ENCODE assay signal across 10 cellular contexts in the genomic region with DNA sequence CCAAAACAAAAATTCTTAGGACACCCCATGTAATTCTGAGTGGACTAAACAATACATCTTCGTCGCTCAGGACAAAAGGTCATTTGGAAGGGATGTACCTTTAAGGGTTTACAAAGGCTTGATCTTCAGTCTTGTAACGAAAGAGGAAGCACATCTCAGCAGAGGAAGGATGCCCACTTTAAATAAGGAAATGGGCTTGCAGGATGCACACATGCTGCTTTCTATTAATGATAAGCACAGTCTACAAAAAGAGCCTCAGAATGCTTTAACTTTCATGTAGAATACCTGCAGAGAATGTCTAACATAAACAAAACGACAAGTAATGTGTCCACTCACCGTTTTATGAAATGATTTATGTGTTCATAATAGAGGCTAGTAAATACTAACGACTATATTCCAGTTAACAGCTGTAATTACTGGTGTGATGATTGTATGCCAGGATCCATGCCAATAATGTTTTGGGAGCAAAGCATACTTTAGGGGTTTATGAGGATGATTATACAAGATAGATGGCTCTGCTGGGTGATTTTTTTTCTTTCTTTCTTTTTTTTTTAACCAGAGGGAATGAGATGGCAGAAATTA.
DNase-seq lines count a peak whose midpoint lies in the region; ATAC-seq and TF ChIP-seq lines count a peak whose summit lies in the region.
"Had no signal": no experiment of that assay in that cellular context is flagged by ENCODE, and none has a peak within 500 bp of the region (broad histone marks: within the 10 kb centered on the region; RNA-seq: fewer than 3 reads in every experiment).

No MANE protein-coding gene starts in this region.

- CTCF ChIA-PET in mammary epithelial cell (lab: Charles Lee; ENCODE audit: low non-redundant PET): no interaction called here

- no peak overlapping the region for H3K27ac ChIP-seq in BLaER1
- no peak overlapping the region for H3K27ac ChIP-seq in mammary epithelial cell (ENCODE audit: insufficient read depth, low read depth, low read length)
- no peak overlapping the region for H3K27ac ChIP-seq in SJCRH30
- no peak overlapping the region for H3K27ac ChIP-seq in tibial nerve

- no peak overlapping the region for H2AFZ ChIP-seq in mammary epithelial cell (ENCODE audit: low read depth, low read length)

- H3K36me3 ChIP-seq in BLaER1: no peaks in the 10 kb centered on the region
- no peaks in the 10 kb centered on the region for H3K36me3 ChIP-seq in mammary epithelial cell (ENCODE audit: insufficient read depth, low read length)
- H3K36me3 ChIP-seq in SJCRH30: no peaks in the 10 kb centered on the region
- H3K36me3 ChIP-seq in tibial nerve: no peaks in the 10 kb centered on the region

- intact Hi-C loops in mammary epithelial cell (cut with micrococcal nuclease): no loop called here

- TF ChIP-seq CTCF in mammary epithelial cell (conservative IDR thresholded peaks at IDR 0.05 in 1 of 2, IDR thresholded peaks at IDR 0.05 in 1 of 2; ENCODE audit: extremely low read depth in 1 of 2, insufficient read depth in 1 of 2, low read depth in 1 of 2, low read length in 2 of 2): no peak
- TF ChIP-seq CTCF in tibial nerve (IDR thresholded peaks at IDR 0.05): no peak

- dilution Hi-C loops in mammary epithelial cell (cut with HindIII; ENCODE audit: low sequenced_read_pairs): no loop called here

- H3K27me3 ChIP-seq in BLaER1 (no peaks in the 10 kb centered on the region), mammary epithelial cell (ENCODE audit: insufficient read depth, low read length) (no peaks in the 10 kb centered on the region), SJCRH30 (no peaks in the 10 kb centered on the region), tibial nerve (no peaks in the 10 kb centered on the region)

- H3K4me3 ChIP-seq in BLaER1 (no peak overlapping the region), mammary epithelial cell (replicated peaks in 1 of 3; ENCODE audit: insufficient read depth in 1 of 3, low read depth in 2 of 3, low read length in 3 of 3) (no peak overlapping the region), SJCRH30 (no peak overlapping the region), tibial nerve (no peak overlapping the region)

- H3K4me2 ChIP-seq in BLaER1 (peak overlapping the region; percentile 30), mammary epithelial cell (ENCODE audit: insufficient read depth, low read depth, low read length) (no peak overlapping the region)

- in situ Hi-C loops in mammary epithelial cell (cut with MboI; ENCODE audit: low sequenced_read_pairs in 2 of 2): no loop called here

- H3K4me1 ChIP-seq in BLaER1 (peaks cover 10% of the 10 kb centered on the region), mammary epithelial cell (ENCODE audit: insufficient read depth, low read length) (peaks cover 2% of the 10 kb centered on the region), SJCRH30 (no peaks in the 10 kb centered on the region), tibial nerve (no peaks in the 10 kb centered on the region)

- TF ChIP-seq EP300 in tibial nerve (IDR thresholded peaks at IDR 0.05): peak in 1 of 2 donors; percentile 49

- H3K79me2 ChIP-seq in mammary epithelial cell (ENCODE audit: insufficient read depth, low read length): no peaks in the 10 kb centered on the region

- 90% methylated on average over 6 of the region's 6 CpGs for WGBS in mammary epithelial cell (ENCODE audit: low coverage, missing lambda C conversion rate)
- 36 to 41% methylated on average over 6 of the region's 6 CpGs for WGBS in tibial nerve, 2 donors

- peak; percentile 77 for ATAC-seq in GM19351 (IDR thresholded peaks at IDR 0.05; ENCODE audit: unreplicated experiment)

- DNase-seq in KG1 (lab: John Stamatoyannopoulos, UW) (peak; percentile 88), SHP77 treated with DMSO at 0.1 percent for 48 hours (lab: John Stamatoyannopoulos, UW) (peak; percentile 75), mammary epithelial cell (no peak), SJCRH30 (no peak), tibial nerve (ENCODE audit: low spot score in 2 of 2) (no peak), activated gamma-delta T cell (lab: John Stamatoyannopoulos, UW) (no peak)
- DNase-seq: activated naive CD4-positive, alpha-beta T cell treated with anti-CD3 and anti-CD28 coated beads, Interleukin-2, amount 10 ng/mL, durations not matched to agents 7 days and 5 days; Right ventricle myocardium superior had no signal

- no TSS peak for BruUV-seq in mammary epithelial cell (replicated peaks; lab: Mats Ljungman, UMichigan)

- no peak for TF ChIP-seq POLR2A in tibial nerve (IDR thresholded peaks at IDR 0.05)

- H3K9me3 ChIP-seq in BLaER1 (no peaks in the 10 kb centered on the region), mammary epithelial cell (replicated peaks; ENCODE audit: insufficient read depth, low read length) (no peaks in the 10 kb centered on the region), SJCRH30 (replicated peaks) (no peaks in the 10 kb centered on the region), tibial nerve (no peaks in the 10 kb centered on the region)

- H3K9ac ChIP-seq in BLaER1 (no peak overlapping the region), mammary epithelial cell (ENCODE audit: insufficient read depth, low read length) (no peak overlapping the region)

- no peaks in the 10 kb centered on the region for H4K20me1 ChIP-seq in BLaER1
- no peaks in the 10 kb centered on the region for H4K20me1 ChIP-seq in mammary epithelial cell (ENCODE audit: insufficient read depth, low read length)

Comparison
In these comparisons a context has a peak if more than half of its experiments do, and no peak if none do; other contexts are left out.
1. DNase-seq: peak in KG1 (single experiment) and SHP77 treated with DMSO at 0.1 percent for 48 hours (single experiment); none in mammary epithelial cell (single experiment), SJCRH30 (0 of 2), tibial nerve (0 of 2) and activated gamma-delta T cell (single experiment).